In genomic region chr4:123505457-123506310, GRCh38 we compare ENCODE assay signal across 7 cellular contexts.
DNase-seq lines count a peak whose midpoint lies in the region; ATAC-seq and TF ChIP-seq lines count a peak whose summit lies in the region.

No MANE protein-coding gene starts in this region.

- H3K27me3 Mint-ChIP-seq in osteocyte (ENCODE audit: unreplicated experiment), result no peaks in the 10 kb centered on the region

- TF ChIP-seq CTCF in osteocyte (IDR thresholded peaks at IDR 0.05), result no peak

- peak overlapping the region; percentile 30 for H3K27ac ChIP-seq in angular gyrus (ENCODE audit: low read depth, low read length)

- ATAC-seq in GM18502 (IDR thresholded peaks at IDR 0.05; ENCODE audit: poor library complexity, unreplicated experiment) (peak; percentile 68), HG02884 (IDR thresholded peaks at IDR 0.05; ENCODE audit: unreplicated experiment) (peak; percentile 48), left cardiac atrium (peak; percentile 86)

- peak overlapping the region; percentile 92 for H3K4me3 Mint-ChIP-seq in osteocyte (ENCODE audit: unreplicated experiment)

- DNase-seq in NCI-H69 (lab: John Stamatoyannopoulos, UW) (peak; percentile 93), left cardiac atrium (peak; percentile 67), osteocyte (ENCODE audit: extremely low spot score, unreplicated experiment) (no peak), epidermal melanocyte (ENCODE audit: insufficient read length, low spot score) (no peak)

- H3K27ac Mint-ChIP-seq in osteocyte (ENCODE audit: unreplicated experiment), result peak overlapping the region; percentile 96

- no peaks in the 10 kb centered on the region for H3K9me3 Mint-ChIP-seq in osteocyte (ENCODE audit: unreplicated experiment)

- peaks cover 19% of the 10 kb centered on the region for H3K4me1 Mint-ChIP-seq in osteocyte (ENCODE audit: unreplicated experiment)

- peaks cover 2% of the 10 kb centered on the region for H3K36me3 Mint-ChIP-seq in osteocyte (ENCODE audit: unreplicated experiment)

- intact Hi-C loops in left cardiac atrium (cut with DNase I), result no loop called here

Comparison
In these comparisons a context has a peak if more than half of its experiments do, and no peak if none do; other contexts are left out.
1. DNase-seq: peak in NCI-H69 (single experiment) and left cardiac atrium (single experiment); none in osteocyte (single experiment) and epidermal melanocyte (single experiment).
2. Peak in every context shown above with its lines, with median percentiles within 50 percentile points of each other: ATAC-seq.